10 cellular contexts compared by ENCODE assay signal in genomic region chr2:158006961-158007664, GRCh38.
DNase-seq lines count a peak whose midpoint lies in the region; ATAC-seq, FAIRE-seq and TF ChIP-seq lines count a peak whose summit lies in the region.
"Had no signal": no experiment of that assay in that cellular context is flagged by ENCODE, and none has a peak within 500 bp of the region (broad histone marks: within the 10 kb centered on the region; RNA-seq: fewer than 3 reads in every experiment).

No MANE protein-coding gene starts in this region.

- H3K27ac Mint-ChIP-seq in Calu3 (ENCODE audit: unreplicated experiment): no peak overlapping the region

- 86% methylated on average over 8 of the region's 8 CpGs for WGBS in SK-N-SH (ENCODE audit: low lambda C conversion rate)
- 39 to 40% methylated on average over 8 of the region's 8 CpGs for WGBS in pancreas, 2 donors

- no peak for TF ChIP-seq EP300 in SK-N-SH (IDR thresholded peaks at IDR 0.05; ENCODE audit: borderline replicate concordance in 1 of 2, low read depth in 1 of 2, low read length in 1 of 2)

- DNase-seq in SK-N-SH (no peak), Kasumi-1 (lab: John Stamatoyannopoulos, UW) (peak; percentile 29 to 46), pancreas (peak in 3 of 6 donors; percentile 25 to 50 (median 45)), Calu3 (no peak)
- DNase-seq: effector memory CD8-positive, alpha-beta T cell; SW 1271 had no signal

- peaks cover 4 to 10% of the 10 kb centered on the region in 2 experiments; a peak in 3 of 4 replicates for H3K4me1 ChIP-seq in SK-N-SH (ENCODE audit: control insufficient read depth in 1 of 2, insufficient read depth in 2 of 2, low read depth in 1 of 2, low read length in 1 of 2)
- peaks cover 0 to 16% (median 16%) of the 10 kb centered on the region in 3 donors for H3K4me1 ChIP-seq in pancreas

- TF ChIP-seq RAD21 in SK-N-SH (IDR thresholded peaks at IDR 0.05; ENCODE audit: low read length): no peak

- FAIRE-seq in pancreas (lab: Jason Lieb, UNC): no peak

- no peak overlapping the region for H3K27ac ChIP-seq in SK-N-SH (ENCODE audit: low read depth in 2 of 2, low read length in 1 of 2)
- no peak overlapping the region for H3K27ac ChIP-seq in VCaP
- peak overlapping the region in 1 of 4 donors; percentile 1 for H3K27ac ChIP-seq in pancreas

- CTCF ChIA-PET in SK-N-SH (lab: Yijun Ruan, JAX) (interaction anchor here (0.7 to 3.5 kb wide), 5 partner anchors 17 to 237 kb away, joined by 3 to 15 read pairs (median 5); no protein-coding TSS in a partner anchor), Calu3 (lab: Charles Lee) (interaction anchor here (0.7 kb wide), 3 partner anchors 86 to 379 kb away, joined by 3 to 4 read pairs (median 3); no protein-coding TSS in a partner anchor)

- no peak overlapping the region for H2AFZ ChIP-seq in SK-N-SH (ENCODE audit: low read depth)

- TF ChIP-seq CTCF in SK-N-SH (IDR thresholded peaks at IDR 0.05) (no peak), VCaP (conservative IDR thresholded peaks at IDR 0.05) (peak; percentile 37), pancreas (IDR thresholded peaks at IDR 0.05) (no peak), Calu3 (IDR thresholded peaks at IDR 0.05; ENCODE audit: unreplicated experiment) (no peak)

- H3K9ac ChIP-seq in SK-N-SH: no peak overlapping the region

- no peaks in the 10 kb centered on the region for H3F3A ChIP-seq in SK-N-SH (replicated peaks; ENCODE audit: insufficient read depth)

- no TSS peak for BruUV-seq in Calu3 (replicated peaks; lab: Mats Ljungman, UMichigan)

- H3K36me3 Mint-ChIP-seq in Calu3 (ENCODE audit: insufficient read depth, unreplicated experiment): peaks cover 9% of the 10 kb centered on the region

- H3K4me3 Mint-ChIP-seq in Calu3 (ENCODE audit: low read depth, unreplicated experiment): no peak overlapping the region
- H3K4me3 Mint-ChIP-seq: effector memory CD8-positive, alpha-beta T cell had no signal

- POLR2A ChIA-PET in SK-N-SH (lab: Yijun Ruan, JAX): interaction anchor here (1.0 kb wide), 1 partner anchor 131 kb away, joined by 3 read pairs; the partner anchor contains the start of gene ACVR1

- no peaks in the 10 kb centered on the region for H3K9me2 ChIP-seq in SK-N-SH

- peaks cover 26% of the 10 kb centered on the region for H3K4me1 Mint-ChIP-seq in Calu3 (ENCODE audit: low read depth, unreplicated experiment)

- no peaks in the 10 kb centered on the region for H3K27me3 ChIP-seq in SK-N-SH (ENCODE audit: insufficient read depth)
- no peaks in the 10 kb centered on the region for H3K27me3 ChIP-seq in pancreas

- H3K9me3 Mint-ChIP-seq in Calu3 (ENCODE audit: low read depth, unreplicated experiment): no peaks in the 10 kb centered on the region
- H3K9me3 Mint-ChIP-seq: effector memory CD8-positive, alpha-beta T cell had no signal

- H3K4me2 ChIP-seq in SK-N-SH: no peak overlapping the region

- no peaks in the 10 kb centered on the region for H4K20me1 ChIP-seq in SK-N-SH (ENCODE audit: insufficient read depth)

- intact Hi-C loops in pancreas (cut with DNase I) (loop anchor here in 2 of 3 donors (5.0 to 10.0 kb wide), 3 partner anchors 225 to 502 kb away; no protein-coding TSS in a partner anchor), Calu3 (cut with micrococcal nuclease; ENCODE audit: unreplicated experiment) (no loop called here)

- H3K4me3 ChIP-seq in SK-N-SH (ENCODE audit: low read depth in 2 of 2, low read length in 1 of 2) (no peak overlapping the region), pancreas (no peak overlapping the region)

- ATAC-seq in SK-N-SH treated with all-trans-retinoic acid at 6 μM for 48 hours: peak; percentile 22; the same call in 2 of the 3 replicates
- ATAC-seq in pancreas: peak; percentile 70 to 85 (median 82)
- no peak for ATAC-seq in HG03108 (IDR thresholded peaks at IDR 0.05; ENCODE audit: unreplicated experiment)
- ATAC-seq in GM21360 (IDR thresholded peaks at IDR 0.05; ENCODE audit: unreplicated experiment): no peak
- ATAC-seq: effector memory CD8-positive, alpha-beta T cell had no signal

- H3K79me2 ChIP-seq in SK-N-SH (ENCODE audit: insufficient read depth): no peaks in the 10 kb centered on the region

- H3K36me3 ChIP-seq in SK-N-SH (replicated peaks in 1 of 2; ENCODE audit: control insufficient read depth in 1 of 2, insufficient read depth in 2 of 2, low read length in 1 of 2) (no peaks in the 10 kb centered on the region), pancreas (no peaks in the 10 kb centered on the region)

- H3K9me3 ChIP-seq in SK-N-SH: no peaks in the 10 kb centered on the region
- H3K9me3 ChIP-seq in pancreas: no peaks in the 10 kb centered on the region

- H3K27me3 Mint-ChIP-seq in Calu3 (ENCODE audit: unreplicated experiment): no peaks in the 10 kb centered on the region

TF ChIP-seq in SK-N-SH treated with all-trans-retinoic acid at 6 μM for 48 hours, 23 proteins besides CTCF, POLR2A, EP300 and RAD21:
- no peak for TF ChIP-seq TCF4 (CRISPR knock-in tag; IDR thresholded peaks at IDR 0.05; ENCODE audit: borderline replicate concordance)
- no peak for TF ChIP-seq PPARA (CRISPR knock-in tag; IDR thresholded peaks at IDR 0.05; ENCODE audit: borderline replicate concordance)
- TF ChIP-seq TOX (CRISPR knock-in tag; IDR thresholded peaks at IDR 0.05; ENCODE audit: borderline replicate concordance): no peak
- TF ChIP-seq ZNF565 (CRISPR knock-in tag; conservative IDR thresholded peaks at IDR 0.05; ENCODE audit: low read depth): no peak
- TF ChIP-seq ZNF70 (CRISPR knock-in tag; IDR thresholded peaks at IDR 0.05): no peak

TF ChIP-seq in SK-N-SH, 30 proteins besides CTCF, POLR2A, EP300 and RAD21:
- TF ChIP-seq MAX (IDR thresholded peaks at IDR 0.05; ENCODE audit: low read depth): no peak
- no peak for TF ChIP-seq ELF1 (IDR thresholded peaks at IDR 0.05)
- TF ChIP-seq REST (IDR thresholded peaks at IDR 0.05; ENCODE audit: low read depth, low read length): no peak
- TF ChIP-seq RCOR1 (IDR thresholded peaks at IDR 0.05; ENCODE audit: low read length): no peak
- TF ChIP-seq TAF1 (IDR thresholded peaks at IDR 0.05; ENCODE audit: borderline replicate concordance, low read depth, low read length): no peak
- TF ChIP-seq RFX5 (IDR thresholded peaks at IDR 0.05; ENCODE audit: low read length): no peak
- no peak for TF ChIP-seq FOSL2 (IDR thresholded peaks at IDR 0.05; ENCODE audit: borderline replicate concordance, low read depth)
- no peak for TF ChIP-seq RXRA (IDR thresholded peaks at IDR 0.05; ENCODE audit: borderline replicate concordance, low read depth)
- TF ChIP-seq MXI1 (IDR thresholded peaks at IDR 0.05; ENCODE audit: low read depth, low read length): no peak
- TF ChIP-seq NFIC (IDR thresholded peaks at IDR 0.05; ENCODE audit: borderline replicate concordance): no peak
- TF ChIP-seq USF2 (IDR thresholded peaks at IDR 0.05; ENCODE audit: borderline replicate concordance, low read depth, low read length): no peak
- TF ChIP-seq IRF3 (IDR thresholded peaks at IDR 0.05; ENCODE audit: low read depth, low read length): no peak
- no peak for TF ChIP-seq FOXJ3 (CRISPR knock-in tag; IDR thresholded peaks at IDR 0.05)
- no peak for TF ChIP-seq TCF12 (IDR thresholded peaks at IDR 0.05)
- TF ChIP-seq FOXM1 (IDR thresholded peaks at IDR 0.05; ENCODE audit: low read depth): no peak

Comparison
In these comparisons a context has a peak if more than half of its experiments do, and no peak if none do; other contexts are left out.
1. ATAC-seq: peak in SK-N-SH treated with all-trans-retinoic acid at 6 μM for 48 hours (single experiment) and pancreas (4 of 4); none in HG03108 (single experiment) and GM21360 (single experiment).
2. DNase-seq: peak in Kasumi-1 (2 of 2); none in SK-N-SH (single experiment) and Calu3 (single experiment).